Comparison of ENCODE assay signal across 8 cellular contexts in the genomic region with DNA sequence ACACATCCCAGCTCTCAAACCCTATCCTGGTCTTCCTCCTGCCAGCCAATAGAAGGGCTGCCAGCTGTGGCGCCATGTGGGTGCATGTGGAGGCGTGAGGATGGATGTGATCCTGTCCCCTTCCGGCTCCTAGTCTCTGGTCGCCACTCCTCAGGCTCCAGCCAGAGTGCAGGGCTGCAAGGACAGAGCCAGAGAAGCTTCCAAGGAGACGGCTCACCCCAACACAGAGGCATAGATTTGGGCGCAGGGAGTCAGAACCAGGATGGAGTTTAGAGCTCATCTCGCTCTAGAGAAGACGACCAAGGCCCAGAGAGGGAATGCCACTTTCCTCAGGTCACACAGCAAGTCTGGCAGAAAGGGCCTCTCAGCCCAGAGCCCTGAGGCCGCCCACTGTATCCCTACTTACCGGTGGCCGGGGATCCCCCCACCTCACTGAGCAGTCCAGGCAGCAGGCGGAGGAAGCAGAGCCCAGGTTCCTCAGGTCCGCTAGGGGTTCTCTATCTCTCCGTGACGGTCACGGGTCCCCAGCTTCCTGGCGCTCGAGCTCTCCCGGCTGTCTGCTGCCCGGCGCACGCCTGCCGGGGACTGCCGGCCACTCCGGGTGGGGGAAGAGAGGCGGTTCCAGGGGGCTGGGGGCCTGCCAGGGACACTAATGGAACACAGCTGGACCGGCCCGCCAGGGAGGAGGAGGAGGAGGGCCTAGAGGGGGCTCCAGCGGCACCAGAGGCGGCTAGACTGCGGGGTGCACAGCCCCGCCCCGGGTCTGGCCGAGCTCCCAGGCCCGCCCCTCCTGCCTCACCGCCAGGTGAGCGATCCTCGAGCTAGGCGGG. TPM values are rescaled to one million over a fixed set of nuclear protein-coding genes. Genes with fewer than 3 reads are reported as not detected.
DNase-seq lines count a peak whose midpoint lies in the region; ATAC-seq and TF ChIP-seq lines count a peak whose summit lies in the region.

COL16A1 (minus strand) TSS at position 587 of the 830 bp plus-strand sequence. CDS start 1,824 bp downstream, outside the sequence.

- CTCF ChIA-PET in CD8-positive, alpha-beta memory T cell (lab: Charles Lee) = interaction anchor here (0.9 to 1.4 kb wide), 2 partner anchors 40 to 59 kb away, joined by 3 read pairs; no protein-coding TSS in a partner anchor
- CTCF ChIA-PET in Caco-2 (lab: Charles Lee) = interaction anchor here (1.0 kb wide), 1 partner anchor 86 kb away, joined by 8 read pairs; no protein-coding TSS in a partner anchor

- H3K4me1 Mint-ChIP-seq in CD8-positive, alpha-beta memory T cell = peaks cover 44 to 60% (median 51%) of the 10 kb centered on the region in 3 donors
- H3K4me1 Mint-ChIP-seq in Caco-2 (ENCODE audit: low read depth, unreplicated experiment) = peaks cover 10% of the 10 kb centered on the region

- H3K9me3 ChIP-seq in CD8-positive, alpha-beta memory T cell (ENCODE audit: low read length) = no peaks in the 10 kb centered on the region
- no peaks in the 10 kb centered on the region for H3K9me3 ChIP-seq in NT2/D1 (ENCODE audit: insufficient read depth, low read length)
- no peaks in the 10 kb centered on the region for H3K9me3 ChIP-seq in mucosa of rectum (ENCODE audit: control insufficient read depth in 2 of 2, low read length in 2 of 2)
- no peaks in the 10 kb centered on the region for H3K9me3 ChIP-seq in aorta (ENCODE audit: control insufficient read depth, low read length)
- no peaks in the 10 kb centered on the region for H3K9me3 ChIP-seq in Caco-2

- H3K9me3 Mint-ChIP-seq in CD8-positive, alpha-beta memory T cell = no peaks in the 10 kb centered on the region
- H3K9me3 Mint-ChIP-seq in Caco-2 (ENCODE audit: unreplicated experiment) = no peaks in the 10 kb centered on the region

- 7 to 12% methylated on average over 22 to 39 of the region's 39 CpGs for WGBS in aorta, 2 donors

- DNase-seq in CD8-positive, alpha-beta memory T cell = no peak
- DNase-seq in NT2/D1 (ENCODE audit: low read depth, low spot score) (no peak), fibroblast of gingiva (ENCODE audit: low read depth) (peak; percentile 86), aorta (peak; percentile 87 to 94), Caco-2 (no peak)
- DNase-seq in stimulated activated CD8-positive, alpha-beta memory T cell treated with anti-CD3 and anti-CD28 coated beads, Interleukin-4, amount 100 ng/mL, for 48 hours = no peak

- peaks cover 39% of the 10 kb centered on the region for H3K4me1 ChIP-seq in CD8-positive, alpha-beta memory T cell (ENCODE audit: insufficient read depth, low read length)
- H3K4me1 ChIP-seq in NT2/D1 (ENCODE audit: insufficient read depth, insufficient read length) (peaks cover 42% of the 10 kb centered on the region), mucosa of rectum (ENCODE audit: control insufficient read depth in 2 of 2, insufficient read depth in 2 of 2, low read length in 2 of 2) (peaks cover 21% of the 10 kb centered on the region in 2 donors), aorta (ENCODE audit: control insufficient read depth in 1 of 2, insufficient read depth in 2 of 2, low read length in 2 of 2) (no peaks in the 10 kb centered on the region), Caco-2 (peaks cover 13% of the 10 kb centered on the region)

- intact Hi-C loops in aorta (cut with DNase I) = loop anchor here (2.0 to 5.0 kb wide), 2 partner anchors 33 to 141 kb away; no protein-coding TSS in a partner anchor
- intact Hi-C loops in Caco-2 (cut with micrococcal nuclease; ENCODE audit: unreplicated experiment) = loop anchor here (5.0 kb wide), 1 partner anchor 41 kb away; no protein-coding TSS in a partner anchor

- H3K27ac Mint-ChIP-seq in CD8-positive, alpha-beta memory T cell = peak within 1 kb of the TSS in 6 of 8 donors; percentile 3 to 72 (median 50)
- no peak within 1 kb of the TSS for H3K27ac Mint-ChIP-seq in Caco-2 (ENCODE audit: unreplicated experiment)

- H3K36me3 ChIP-seq in CD8-positive, alpha-beta memory T cell (ENCODE audit: insufficient read depth, low read length) = no peaks in the 10 kb centered on the region
- H3K36me3 ChIP-seq in NT2/D1 (ENCODE audit: insufficient read depth, insufficient read length, low read length) (no peaks in the 10 kb centered on the region), mucosa of rectum (ENCODE audit: control insufficient read depth in 2 of 2, insufficient read depth in 2 of 2, low read length in 2 of 2) (no peaks in the 10 kb centered on the region), aorta (ENCODE audit: control insufficient read depth in 1 of 2, insufficient read depth in 2 of 2, low read length in 1 of 2) (no peaks in the 10 kb centered on the region), Caco-2 (ENCODE audit: control insufficient read depth, insufficient read depth, low read length) (no peaks in the 10 kb centered on the region)

- H3K36me3 Mint-ChIP-seq in CD8-positive, alpha-beta memory T cell = no peaks in the 10 kb centered on the region
- no peaks in the 10 kb centered on the region for H3K36me3 Mint-ChIP-seq in Caco-2 (ENCODE audit: insufficient read depth, unreplicated experiment)

- no TSS peak for BruUV-seq in Caco-2 (replicated peaks; lab: Mats Ljungman, UMichigan)

- no peak within 1 kb of the TSS for H3K27ac ChIP-seq in CD8-positive, alpha-beta memory T cell (ENCODE audit: low read depth, low read length)
- H3K27ac ChIP-seq in mucosa of rectum (ENCODE audit: low read depth in 2 of 2, low read length in 2 of 2) = peak within 1 kb of the TSS; percentile 55 to 76
- H3K27ac ChIP-seq in aorta (ENCODE audit: low read depth in 1 of 2, low read length in 2 of 2) = peak within 1 kb of the TSS; percentile 2 to 62

- peak; percentile 82 for ATAC-seq in aorta (ENCODE audit: low FRiP score)
- ATAC-seq in GM21390 (IDR thresholded peaks at IDR 0.05; ENCODE audit: unreplicated experiment) = no peak

- H3K27me3 ChIP-seq in CD8-positive, alpha-beta memory T cell (ENCODE audit: insufficient read depth, low read length, poor library complexity, severe bottlenecking) = peaks cover 5% of the 10 kb centered on the region
- no peaks in the 10 kb centered on the region for H3K27me3 ChIP-seq in NT2/D1 (ENCODE audit: insufficient read depth, insufficient read length)
- H3K27me3 ChIP-seq in mucosa of rectum (ENCODE audit: control insufficient read depth in 2 of 2, insufficient read depth in 2 of 2, low read length in 2 of 2) = peaks cover 3 to 10% of the 10 kb centered on the region in 2 donors
- no peaks in the 10 kb centered on the region for H3K27me3 ChIP-seq in aorta (ENCODE audit: control insufficient read depth in 1 of 2, insufficient read depth in 2 of 2, low read length in 1 of 2)
- no peaks in the 10 kb centered on the region for H3K27me3 ChIP-seq in Caco-2 (replicated peaks; ENCODE audit: control insufficient read depth, insufficient read depth, low read length)

- peak within 1 kb of the TSS in 6 of 7 donors; percentile 12 to 67 (median 61) for H3K4me3 Mint-ChIP-seq in CD8-positive, alpha-beta memory T cell
- H3K4me3 Mint-ChIP-seq in Caco-2 (ENCODE audit: unreplicated experiment) = no peak within 1 kb of the TSS

- no peak for TF ChIP-seq CTCF in Caco-2 (IDR thresholded peaks at IDR 0.05; ENCODE audit: insufficient read depth in 1 of 2, low read depth in 1 of 2, low read length in 1 of 2, severe bottlenecking in 1 of 2, unreplicated experiment in 1 of 2)

- H3K4me3 ChIP-seq in CD8-positive, alpha-beta memory T cell (ENCODE audit: low read length) = no peak within 1 kb of the TSS
- H3K4me3 ChIP-seq in NT2/D1 (ENCODE audit: insufficient read length, low read depth) = no peak within 1 kb of the TSS
- peak within 1 kb of the TSS; percentile 49 to 63 for H3K4me3 ChIP-seq in mucosa of rectum (ENCODE audit: low read length in 2 of 2)
- peak within 1 kb of the TSS; percentile 31 to 39 for H3K4me3 ChIP-seq in aorta (ENCODE audit: low read length in 2 of 2)
- no peak within 1 kb of the TSS for H3K4me3 ChIP-seq in Caco-2 (ENCODE audit: low read depth, low read length)

- H3K27me3 Mint-ChIP-seq in CD8-positive, alpha-beta memory T cell = peaks cover 17 to 33% of the 10 kb centered on the region in 2 donors
- no peaks in the 10 kb centered on the region for H3K27me3 Mint-ChIP-seq in Caco-2 (ENCODE audit: insufficient read depth, unreplicated experiment)

- POLR2A ChIA-PET in CD8-positive, alpha-beta memory T cell (lab: Charles Lee) = no interaction called here
- POLR2A ChIA-PET in Caco-2 (lab: Charles Lee) = no interaction called here

- H3K9ac ChIP-seq in NT2/D1 (ENCODE audit: insufficient read length, low read depth) = peak within 1 kb of the TSS; percentile 52
- peak within 1 kb of the TSS; percentile 9 to 21 for H3K9ac ChIP-seq in mucosa of rectum (ENCODE audit: low read depth in 1 of 2, low read length in 2 of 2)

RNA-seq across cellular contexts. Expression of gene COL16A1, which starts in this region (rescaled TPM):
- under 1 TPM in 1 of 2 experiments, not detected in 1; 0.85 TPM for total RNA-seq in CD8-positive, alpha-beta memory T cell
- not detected for polyA plus RNA-seq in CD8-positive, alpha-beta memory T cell
- total RNA-seq in aorta = 100 to 1,000 TPM in 1 of 2 donors, 10 to 100 TPM in 1; 71.4 to 188 TPM
- polyA plus RNA-seq in aorta = 100 to 1,000 TPM in 1 of 2 donors, 10 to 100 TPM in 1; 39.8 to 358 TPM
- total RNA-seq in Caco-2 (2022) = 0.44 and 0.50 TPM in 2 replicates

Comparison
In these comparisons a context has a peak if more than half of its experiments do, and no peak if none do; other contexts are left out.
1. RNA of gene COL16A1 (total RNA-seq): 71.4 to 188 TPM in aorta; 0.85 TPM in CD8-positive, alpha-beta memory T cell and 0.44 to 0.50 TPM in Caco-2; every median in the first group is over 10 times any median in the second.
2. RNA of gene COL16A1 (polyA plus RNA-seq): 39.8 to 358 TPM in aorta; not detected in CD8-positive, alpha-beta memory T cell (single experiment); every median in the first group is over 10 times any median in the second.
3. DNase-seq: peak in fibroblast of gingiva (single experiment) and aorta (2 of 2); none in CD8-positive, alpha-beta memory T cell (0 of 5), NT2/D1 (single experiment), Caco-2 (0 of 2) and stimulated activated CD8-positive, alpha-beta memory T cell treated with anti-CD3 and anti-CD28 coated beads, Interleukin-4, amount 100 ng/mL, for 48 hours (single experiment).
4. H3K4me3 ChIP-seq: peak in mucosa of rectum (2 of 2) and aorta (2 of 2); none in CD8-positive, alpha-beta memory T cell (single experiment), NT2/D1 (single experiment) and Caco-2 (single experiment).